19 cellular contexts compared by ENCODE assay signal in genomic region chr6:112398686-112399085, GRCh38. TPM values are rescaled to one million over a fixed set of nuclear protein-coding genes. Genes with fewer than 3 reads are reported as not detected.
A peak's percentile ranks its signal among the peaks of the same experiment; 100 is the strongest.
DNase-seq lines count a peak whose midpoint lies in the region; ATAC-seq and TF ChIP-seq lines count a peak whose summit lies in the region.
"Had no signal": no experiment of that assay in that cellular context is flagged by ENCODE, and none has a peak within 500 bp of the region (broad histone marks: within the 10 kb centered on the region; RNA-seq: fewer than 3 reads in every experiment).

No MANE protein-coding gene starts in this region.

- H3K27ac ChIP-seq in H9 (ENCODE audit: insufficient read length, low read depth, low read length) (no peak overlapping the region), endodermal cell (ENCODE audit: low read depth, low read length) (no peak overlapping the region)
- H3K27ac ChIP-seq: BLaER1 had no signal

- no peak overlapping the region for H3K27ac Mint-ChIP-seq in H9
- no peak overlapping the region for H3K27ac Mint-ChIP-seq in WTC11
- H3K27ac Mint-ChIP-seq in endodermal cell: no peak overlapping the region
- H3K27ac Mint-ChIP-seq: CD14-positive monocyte; CD4-positive, alpha-beta T cell; CD8-positive, alpha-beta T cell had no signal

- no peaks in the 10 kb centered on the region for H3K27me3 ChIP-seq in H9 (ENCODE audit: insufficient read depth, low read length)
- no peaks in the 10 kb centered on the region for H3K27me3 ChIP-seq in endodermal cell (ENCODE audit: control insufficient read depth, insufficient read depth, low read length, poor library complexity, severe bottlenecking)
- H3K27me3 ChIP-seq: BE2C, BLaER1 had no signal

- H3K4ac ChIP-seq in H9 (ENCODE audit: low read depth, low read length): no peak overlapping the region

- H3K9me3 ChIP-seq in H9 (ENCODE audit: control insufficient read depth, low read depth, low read length) (no peaks in the 10 kb centered on the region), endodermal cell (ENCODE audit: control insufficient read depth, low read length) (peaks cover 5% of the 10 kb centered on the region)
- H3K9me3 ChIP-seq: BE2C, Caco-2 had no signal

- no peak overlapping the region for H2AK5ac ChIP-seq in H9 (ENCODE audit: insufficient read length, low read length)

- no peak overlapping the region for H2BK5ac ChIP-seq in H9 (ENCODE audit: insufficient read length, low read length)

- no peaks in the 10 kb centered on the region for H3K23me2 ChIP-seq in H9 (ENCODE audit: insufficient read length, low read depth, low read length, poor library complexity, severe bottlenecking)

- H2BK120ac ChIP-seq in H9 (ENCODE audit: low read depth, low read length, poor library complexity, severe bottlenecking): no peak overlapping the region

- no peaks in the 10 kb centered on the region for H4K20me1 ChIP-seq in H9 (ENCODE audit: control insufficient read depth, insufficient read depth, insufficient read length)
- H4K20me1 ChIP-seq: BLaER1 had no signal

- H3K23ac ChIP-seq in H9 (ENCODE audit: insufficient read length, low read depth, low read length): no peak overlapping the region

- no peaks in the 10 kb centered on the region for H3K79me2 ChIP-seq in H9 (ENCODE audit: insufficient read depth, low read length)

- no peak overlapping the region for H3K56ac ChIP-seq in H9 (ENCODE audit: insufficient read length, low read depth, low read length)

- H4K8ac ChIP-seq in H9 (replicated peaks; ENCODE audit: insufficient read length, low read depth, low read length): no peak overlapping the region

- no peak overlapping the region for H3K4me3 ChIP-seq in endodermal cell (ENCODE audit: low read length)
- H3K4me3 ChIP-seq: BLaER1 had no signal

- WGBS in H9 (ENCODE audit: extremely low coverage, insufficient read length, low lambda C conversion rate): no CpG with 5 or more reads among the region's 7 CpGs
- 84 to 94% methylated on average over 2 to 7 of the region's 7 CpGs for WGBS in endodermal cell (ENCODE audit: insufficient coverage in 1 of 2, insufficient read length in 1 of 2), 2 experiments

- H4K91ac ChIP-seq in H9 (ENCODE audit: insufficient read length, low read depth, low read length): no peak overlapping the region

- no peak overlapping the region for H4K5ac ChIP-seq in H9 (ENCODE audit: insufficient read length, low read depth, low read length)

- H3K4me1 Mint-ChIP-seq in H9 (no peaks in the 10 kb centered on the region), WTC11 (no peaks in the 10 kb centered on the region), endodermal cell (peaks cover 2% of the 10 kb centered on the region)

- CTCF ChIA-PET in WTC11 (lab: Charles Lee): no interaction called here

- H3K4me3 Mint-ChIP-seq in H9 (no peak overlapping the region), WTC11 (no peak overlapping the region), endodermal cell (no peak overlapping the region)
- H3K4me3 Mint-ChIP-seq: CD14-positive monocyte; CD4-positive, alpha-beta T cell; CD8-positive, alpha-beta T cell had no signal

- ATAC-seq in WTC11: peak; percentile 30; the same call in 1 of the 2 replicates
- ATAC-seq in HG02852 (IDR thresholded peaks at IDR 0.05; ENCODE audit: unreplicated experiment): no peak
- ATAC-seq: CD8-positive, alpha-beta T cell had no signal

- no peak overlapping the region for H3K9ac ChIP-seq in H9 (ENCODE audit: extremely low read depth, insufficient read length, low read length)
- no peak overlapping the region for H3K9ac ChIP-seq in endodermal cell (ENCODE audit: extremely low read depth, low read length, poor library complexity, severe bottlenecking)
- H3K9ac ChIP-seq: BLaER1 had no signal

- H2BK15ac ChIP-seq in H9 (ENCODE audit: low read depth, low read length): no peak overlapping the region

- H3K79me1 ChIP-seq in H9 (ENCODE audit: insufficient read depth, low read depth, low read length, poor library complexity, severe bottlenecking): no peaks in the 10 kb centered on the region

- TF ChIP-seq CTCF in H9 (conservative IDR thresholded peaks at IDR 0.05): no peak
- no peak for TF ChIP-seq CTCF in WTC11 (IDR thresholded peaks at IDR 0.05)
- peak; percentile 42 for TF ChIP-seq CTCF in endodermal cell (conservative IDR thresholded peaks at IDR 0.05)

- no peak overlapping the region for H2BK12ac ChIP-seq in H9 (ENCODE audit: insufficient read length, low read depth, low read length)

- POLR2A ChIA-PET in WTC11 (lab: Charles Lee): no interaction called here

- no peak overlapping the region for H3K18ac ChIP-seq in H9 (ENCODE audit: insufficient read length, low read depth, low read length)

- no peak overlapping the region for H2BK20ac ChIP-seq in H9 (ENCODE audit: low read depth, low read length, poor library complexity, severe bottlenecking)

- no peaks in the 10 kb centered on the region for H3K36me3 ChIP-seq in endodermal cell (ENCODE audit: control insufficient read depth, insufficient read depth, low read length)
- H3K36me3 ChIP-seq: BE2C, BLaER1 had no signal

- H3K4me1 ChIP-seq in H9 (ENCODE audit: insufficient read depth, low read length) (no peaks in the 10 kb centered on the region), endodermal cell (ENCODE audit: control insufficient read depth, insufficient read depth, low read length) (no peaks in the 10 kb centered on the region)
- H3K4me1 ChIP-seq: BE2C, BLaER1, Caco-2 had no signal

- H3K14ac ChIP-seq in H9 (ENCODE audit: insufficient read depth, low read length): no peak overlapping the region

- peaks cover 12 to 20% of the 10 kb centered on the region in 2 experiments for H3K9me3 Mint-ChIP-seq in H9
- peaks cover 22% of the 10 kb centered on the region for H3K9me3 Mint-ChIP-seq in WTC11
- H3K9me3 Mint-ChIP-seq in endodermal cell: peaks cover 6% of the 10 kb centered on the region
- H3K9me3 Mint-ChIP-seq: CD8-positive, alpha-beta T cell had no signal

- H3K27me3 Mint-ChIP-seq in H9 (ENCODE audit: low read depth) (no peaks in the 10 kb centered on the region), WTC11 (ENCODE audit: low read depth) (no peaks in the 10 kb centered on the region), endodermal cell (ENCODE audit: insufficient read depth) (no peaks in the 10 kb centered on the region)

- no peak overlapping the region for H3K4me2 ChIP-seq in H9 (ENCODE audit: insufficient read depth, insufficient read length, low read length)
- H3K4me2 ChIP-seq: BLaER1 had no signal

- peaks cover 4 to 17% (median 5%) of the 10 kb centered on the region in 3 experiments; a peak in 5 of 7 replicates for H3K36me3 Mint-ChIP-seq in H9 (ENCODE audit: insufficient read depth in 1 of 3, low read depth in 3 of 3)
- H3K36me3 Mint-ChIP-seq in WTC11: peaks cover 4% of the 10 kb centered on the region; the same call in 1 of the 2 replicates
- no peaks in the 10 kb centered on the region for H3K36me3 Mint-ChIP-seq in endodermal cell (ENCODE audit: low read depth)
- H3K36me3 Mint-ChIP-seq: CD14-positive monocyte; CD8-positive, alpha-beta T cell had no signal

- no peak overlapping the region for H2AFZ ChIP-seq in H9 (ENCODE audit: low read length)

- DNase-seq in H9 (peak; percentile 42), WTC11 (ENCODE audit: low spot score) (no peak), endodermal cell (no peak), NOMO-1 treated with dmso at 0.1 percent for 144 hours (lab: John Stamatoyannopoulos, UW; ENCODE audit: unreplicated experiment) (no peak)
- DNase-seq: 8988T; ACHN; BE2C; C1 segment of cervical spinal cord; Caco-2; Calu3; CD4-positive, alpha-beta T cell; CD8-positive, alpha-beta T cell; DMS79 treated with DMSO at 0.1 percent for 48 hours; GF-D8 had no signal

- no peak overlapping the region for H3T11ph ChIP-seq in H9 (ENCODE audit: low read length)

TF ChIP-seq in WTC11, 78 proteins besides CTCF, POLR2A, EP300 and RAD21 (continues in another document):
- no peak for TF ChIP-seq IRF2 (CRISPR knock-in tag; IDR thresholded peaks at IDR 0.05; ENCODE audit: borderline replicate concordance, low read depth)
- no peak for TF ChIP-seq ATF1 (CRISPR knock-in tag; IDR thresholded peaks at IDR 0.05)
- TF ChIP-seq, protein P1, sequence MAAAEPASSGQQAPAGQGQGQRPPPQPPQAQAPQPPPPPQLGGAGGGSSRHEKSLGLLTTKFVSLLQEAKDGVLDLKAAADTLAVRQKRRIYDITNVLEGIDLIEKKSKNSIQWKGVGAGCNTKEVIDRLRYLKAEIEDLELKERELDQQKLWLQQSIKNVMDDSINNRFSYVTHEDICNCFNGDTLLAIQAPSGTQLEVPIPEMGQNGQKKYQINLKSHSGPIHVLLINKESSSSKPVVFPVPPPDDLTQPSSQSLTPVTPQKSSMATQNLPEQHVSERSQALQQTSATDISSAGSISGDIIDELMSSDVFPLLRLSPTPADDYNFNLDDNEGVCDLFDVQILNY (CRISPR knock-in tag; IDR thresholded peaks at IDR 0.05): no peak
- TF ChIP-seq ZNF121 (CRISPR knock-in tag; IDR thresholded peaks at IDR 0.05): no peak
- no peak for TF ChIP-seq ZNF416 (CRISPR knock-in tag; IDR thresholded peaks at IDR 0.05)
- no peak for TF ChIP-seq FOXP4 (CRISPR knock-in tag; IDR thresholded peaks at IDR 0.05)
- no peak for TF ChIP-seq SMAD3 (CRISPR knock-in tag; IDR thresholded peaks at IDR 0.05; ENCODE audit: borderline replicate concordance)
- no peak for TF ChIP-seq PRRX2 (CRISPR knock-in tag; IDR thresholded peaks at IDR 0.05)
- TF ChIP-seq FOXK1 (CRISPR knock-in tag; IDR thresholded peaks at IDR 0.05): no peak
- no peak for TF ChIP-seq SP1 (CRISPR knock-in tag; conservative IDR thresholded peaks at IDR 0.05)

RNA-seq across cellular contexts. Expression of gene RFPL4B, which starts 51.6 kb away (rescaled TPM):
- total RNA-seq in H9 (2021) (not detected in 2 replicates), WTC11 (2021) (not detected in 3 replicates), endodermal cell (not detected)
- not detected for polyA plus RNA-seq in endodermal cell (2013, experiment 1 of 2)
- not detected for polyA plus RNA-seq in endodermal cell (2013, experiment 2 of 2)
- total RNA-seq: A673; Caco-2; Calu3; CD4-positive, alpha-beta T cell; CD8-positive, alpha-beta T cell had no signal
- polyA plus RNA-seq: AG04450, CD14-positive monocyte had no signal
